In the genomic region with DNA sequence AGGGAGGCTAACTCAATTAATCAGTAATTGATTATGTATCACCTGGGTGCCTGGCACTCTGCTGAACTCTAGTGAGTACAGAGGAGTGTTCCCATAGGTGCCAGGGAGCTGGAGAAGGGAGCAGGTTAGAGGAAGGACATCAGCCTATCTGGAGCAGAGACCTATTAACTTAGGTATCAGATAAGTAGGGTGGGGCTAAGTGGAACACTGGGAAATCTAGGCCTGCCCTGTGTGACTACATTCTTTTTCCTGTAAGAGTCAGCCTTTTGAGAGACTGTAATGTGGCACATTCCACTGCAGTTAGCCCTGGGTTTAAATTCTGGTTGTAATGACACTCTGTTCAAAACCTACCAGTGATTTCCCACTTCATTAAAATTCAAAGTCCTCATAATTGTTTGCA, we compare ENCODE assay signal across 13 cellular contexts. TPM values are rescaled to one million over a fixed set of nuclear protein-coding genes. Genes with fewer than 3 reads are reported as not detected.
DNase-seq lines count a peak whose midpoint lies in the region; ATAC-seq and TF ChIP-seq lines count a peak whose summit lies in the region.
"Had no signal": no experiment of that assay in that cellular context is flagged by ENCODE, and none has a peak within 500 bp of the region (broad histone marks: within the 10 kb centered on the region; RNA-seq: fewer than 3 reads in every experiment).

No MANE protein-coding gene starts in this region.

- intact Hi-C loops in left ventricle myocardium superior (cut with micrococcal nuclease) (no loop called here), Right ventricle myocardium inferior (cut with DNase I) (no loop called here), upper lobe of right lung (cut with DNase I) (no loop called here), spleen (cut with DNase I; ENCODE audit: low total_unique reads) (no loop called here)

- ATAC-seq in left ventricle myocardium superior (peak; percentile 15), Right ventricle myocardium inferior (no peak), lung (ENCODE audit: insufficient read depth, low FRiP score) (peak; percentile 67), upper lobe of right lung (peak; percentile 93)

- DNase-seq in left ventricle myocardium superior (no peak), Right ventricle myocardium inferior (ENCODE audit: missing footprints) (no peak), choroid plexus epithelial cell (ENCODE audit: low read depth) (peak; percentile 28), lung (ENCODE audit: low spot score) (peak; percentile 42), upper lobe of right lung (no peak), NCI-H1436 (lab: John Stamatoyannopoulos, UW) (no peak), spleen (no peak)
- DNase-seq in stimulated activated CD4-positive, alpha-beta T cell treated with anti-CD3 and anti-CD28 coated beads, Interleukin-1b, Interleukin-23, amount 100 ng/mL, for 48 hours, result no peak
- DNase-seq: activated CD8-positive, alpha-beta memory T cell treated with anti-CD3 and anti-CD28 coated beads, Interleukin-2, amount 50 U/mL, for 48 hours; cerebellar nuclear complex; heart right ventricle; NCI-H748 treated with DMSO at 0.1 percent for 48 hours; nucleus accumbens had no signal

- H3K27ac ChIP-seq in lung (ENCODE audit: low read depth in 1 of 2, low read length in 1 of 2), result peak overlapping the region; percentile 3 to 95
- H3K27ac ChIP-seq in upper lobe of right lung, result peak overlapping the region; percentile 68
- peak overlapping the region in 3 of 8 donors; percentile 7 to 61 (median 14) for H3K27ac ChIP-seq in spleen

- H3K4me1 ChIP-seq in lung (ENCODE audit: control insufficient read depth in 2 of 2, insufficient read depth in 2 of 2, low read length in 2 of 2) (peaks cover 8 to 25% of the 10 kb centered on the region in 2 donors), upper lobe of right lung (peaks cover 71% of the 10 kb centered on the region), spleen (peaks cover 6 to 99% (median 50%) of the 10 kb centered on the region in 6 donors)

- H3K4me3 ChIP-seq in choroid plexus epithelial cell (ENCODE audit: low read depth, low read length) (no peak overlapping the region), lung (no peak overlapping the region), upper lobe of right lung (no peak overlapping the region), spleen (no peak overlapping the region)
- H3K4me3 ChIP-seq: heart right ventricle had no signal

- H3K27me3 ChIP-seq in lung (ENCODE audit: control insufficient read depth, insufficient read depth), result no peaks in the 10 kb centered on the region
- H3K27me3 ChIP-seq in upper lobe of right lung, result no peaks in the 10 kb centered on the region
- H3K27me3 ChIP-seq in spleen (replicated peaks in 1 of 7), result no peaks in the 10 kb centered on the region
- H3K27me3 ChIP-seq: heart right ventricle had no signal

- H3K36me3 ChIP-seq in lung (ENCODE audit: control insufficient read depth in 2 of 2, insufficient read depth in 2 of 2, low read length in 2 of 2) (peaks cover 4 to 6% of the 10 kb centered on the region in 2 donors), upper lobe of right lung (peaks cover 24% of the 10 kb centered on the region), spleen (peaks cover 0 to 47% (median 16%) of the 10 kb centered on the region in 6 donors)

- no peak for TF ChIP-seq CTCF in choroid plexus epithelial cell (conservative IDR thresholded peaks at IDR 0.05; ENCODE audit: low read depth, low read length)
- TF ChIP-seq CTCF in lung (IDR thresholded peaks at IDR 0.05; ENCODE audit: control extremely low read depth, extremely low read depth), result no peak
- no peak for TF ChIP-seq CTCF in upper lobe of right lung (IDR thresholded peaks at IDR 0.05)
- TF ChIP-seq CTCF in spleen (IDR thresholded peaks at IDR 0.05 in 8 of 11, conservative IDR thresholded peaks at IDR 0.05 in 3 of 11), result no peak

- TF ChIP-seq POLR2A in spleen (IDR thresholded peaks at IDR 0.05), result no peak

- no peaks in the 10 kb centered on the region for H3K9me3 ChIP-seq in lung (ENCODE audit: control insufficient read depth in 2 of 2, insufficient read depth in 1 of 2, low read length in 1 of 2)
- no peaks in the 10 kb centered on the region for H3K9me3 ChIP-seq in upper lobe of right lung
- H3K9me3 ChIP-seq in spleen, result no peaks in the 10 kb centered on the region
- H3K9me3 ChIP-seq: heart right ventricle had no signal

RNA-seq across cellular contexts. Expression of a gene that starts 12.7 kb away (rescaled TPM):
- total RNA-seq in left ventricle myocardium superior, result 23.7 TPM
- total RNA-seq in Right ventricle myocardium inferior, result 24.4 TPM
- total RNA-seq in lung, result 10 to 100 TPM; 78.5 to 94.0 TPM
- 10 to 100 TPM; 32.5 to 67.2 TPM for polyA plus RNA-seq in lung
- total RNA-seq in upper lobe of right lung, result 95.6 TPM
- total RNA-seq in spleen, result 10 to 100 TPM; 45.4 to 88.1 (median 54.0) TPM
- polyA plus RNA-seq in spleen, result 10 to 100 TPM; 17.7 to 33.2 (median 20.2) TPM

RNA-seq across cellular contexts. Expression of a gene that starts 44.8 kb away (rescaled TPM):
- total RNA-seq in left ventricle myocardium superior (25.8 TPM), Right ventricle myocardium inferior (23.9 TPM), lung (10 to 100 TPM; 32.1 to 37.0 TPM), upper lobe of right lung (33.0 TPM), spleen (10 to 100 TPM; 24.7 to 39.1 (median 30.1) TPM)
- polyA plus RNA-seq in lung (10 to 100 TPM; 20.9 to 34.6 TPM), spleen (10 to 100 TPM; 22.5 to 33.8 (median 29.1) TPM)

Comparison
In these comparisons a context has a peak if more than half of its experiments do, and no peak if none do; other contexts are left out.
1. DNase-seq: peak in choroid plexus epithelial cell (single experiment) and lung (single experiment); none in left ventricle myocardium superior (single experiment), Right ventricle myocardium inferior (single experiment), upper lobe of right lung (single experiment), NCI-H1436 (single experiment), spleen (single experiment) and stimulated activated CD4-positive, alpha-beta T cell treated with anti-CD3 and anti-CD28 coated beads, Interleukin-1b, Interleukin-23, amount 100 ng/mL, for 48 hours (single experiment).